ENCODE assay signal across 11 cellular contexts in the genomic region with DNA sequence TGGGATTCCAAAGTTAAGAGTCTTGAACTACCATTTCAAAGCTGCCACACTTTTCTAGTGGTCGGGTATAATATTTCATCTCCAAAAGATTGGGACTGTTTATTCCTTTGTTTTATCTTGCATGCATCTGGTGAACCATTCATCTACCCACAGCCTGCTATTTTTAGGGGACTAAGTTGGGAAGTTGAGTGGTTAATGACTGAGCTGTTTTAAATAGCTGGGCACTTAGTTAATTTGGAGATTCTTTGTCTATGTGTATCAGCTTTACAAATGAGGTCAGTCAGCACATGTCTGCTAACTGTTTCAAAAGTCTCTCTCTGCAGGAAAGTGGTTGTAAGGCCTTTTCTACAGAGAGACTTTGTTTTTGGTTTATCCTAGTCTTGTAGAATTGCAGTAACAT. TPM values are rescaled to one million over a fixed set of nuclear protein-coding genes. Genes with fewer than 3 reads are reported as not detected.
A peak's percentile ranks its signal among the peaks of the same experiment; 100 is the strongest.
DNase-seq lines count a peak whose midpoint lies in the region; ATAC-seq and TF ChIP-seq lines count a peak whose summit lies in the region.
"Had no signal": no experiment of that assay in that cellular context is flagged by ENCODE, and none has a peak within 500 bp of the region (broad histone marks: within the 10 kb centered on the region; RNA-seq: fewer than 3 reads in every experiment).

No MANE protein-coding gene starts in this region.

- DNase-seq in DMS79 (lab: John Stamatoyannopoulos, UW) (peak; percentile 3), DMS79 treated with DMSO at 0.1 percent for 48 hours (lab: John Stamatoyannopoulos, UW) (no peak), foreskin keratinocyte (peak in 1 of 2 donors; percentile 37), sigmoid colon (no peak), NCI-H2081 (lab: John Stamatoyannopoulos, UW) (no peak), Caco-2 (no peak)
- DNase-seq: 8988T; activated CD4-positive, alpha-beta memory T cell treated with anti-CD3 and anti-CD28 coated beads, Interleukin-2, amount 10 ng/mL, durations not matched to agents 7 days and 5 days; aorta had no signal

- ATAC-seq in SK-N-SH treated with all-trans-retinoic acid at 6 μM for 48 hours (peak; percentile 78), foreskin keratinocyte (peak; percentile 51), GM18517 (IDR thresholded peaks at IDR 0.05; ENCODE audit: unreplicated experiment) (no peak)

- H3K4me1 ChIP-seq in foreskin keratinocyte (peaks cover 12% of the 10 kb centered on the region), sigmoid colon (peaks cover 0 to 36% (median 9%) of the 10 kb centered on the region in 4 donors), Caco-2 (peaks cover 21% of the 10 kb centered on the region)

- H3K36me3 ChIP-seq in sigmoid colon (no peaks in the 10 kb centered on the region), Caco-2 (ENCODE audit: control insufficient read depth, insufficient read depth, low read length) (no peaks in the 10 kb centered on the region)

- no peaks in the 10 kb centered on the region for H3K27me3 Mint-ChIP-seq in Caco-2 (ENCODE audit: insufficient read depth, unreplicated experiment)
- H3K27me3 Mint-ChIP-seq: activated CD4-positive, alpha-beta memory T cell treated with anti-CD3 and anti-CD28 coated beads, Interleukin-2, amount 10 ng/mL, durations not matched to agents 7 days and 5 days had no signal

- H3K4me3 Mint-ChIP-seq in Caco-2 (ENCODE audit: unreplicated experiment): no peak overlapping the region
- H3K4me3 Mint-ChIP-seq: activated CD4-positive, alpha-beta memory T cell treated with anti-CD3 and anti-CD28 coated beads, Interleukin-2, amount 10 ng/mL, durations not matched to agents 7 days and 5 days had no signal

- POLR2A ChIA-PET in Caco-2 (lab: Charles Lee): no interaction called here

- intact Hi-C loops in sigmoid colon (cut with DNase I) (no loop called here), Caco-2 (cut with micrococcal nuclease; ENCODE audit: unreplicated experiment) (no loop called here)

- TF ChIP-seq CTCF in foreskin keratinocyte (conservative IDR thresholded peaks at IDR 0.05) (no peak), sigmoid colon (IDR thresholded peaks at IDR 0.05) (no peak), Caco-2 (IDR thresholded peaks at IDR 0.05; ENCODE audit: insufficient read depth in 1 of 2, low read depth in 1 of 2, low read length in 1 of 2, severe bottlenecking in 1 of 2, unreplicated experiment in 1 of 2) (no peak)

- H3K27me3 ChIP-seq in foreskin keratinocyte: no peaks in the 10 kb centered on the region
- H3K27me3 ChIP-seq in sigmoid colon: no peaks in the 10 kb centered on the region
- H3K27me3 ChIP-seq in Caco-2 (replicated peaks; ENCODE audit: control insufficient read depth, insufficient read depth, low read length): no peaks in the 10 kb centered on the region

- H3K4me3 ChIP-seq in sigmoid colon (no peak overlapping the region), Caco-2 (ENCODE audit: low read depth, low read length) (no peak overlapping the region)

- H3K27ac ChIP-seq in foreskin keratinocyte (no peak overlapping the region), sigmoid colon (peak overlapping the region in 3 of 4 donors; percentile 14 to 45 (median 33))

- TF ChIP-seq POLR2A in sigmoid colon (IDR thresholded peaks at IDR 0.05): no peak

- no peaks in the 10 kb centered on the region for H3K9me3 Mint-ChIP-seq in Caco-2 (ENCODE audit: unreplicated experiment)
- H3K9me3 Mint-ChIP-seq: activated CD4-positive, alpha-beta memory T cell treated with anti-CD3 and anti-CD28 coated beads, Interleukin-2, amount 10 ng/mL, durations not matched to agents 7 days and 5 days had no signal

- CTCF ChIA-PET in Caco-2 (lab: Charles Lee): no interaction called here

- no peak for TF ChIP-seq EP300 in sigmoid colon (IDR thresholded peaks at IDR 0.05)

- H3K4me1 Mint-ChIP-seq in Caco-2 (ENCODE audit: low read depth, unreplicated experiment): peaks cover 8% of the 10 kb centered on the region

- no peaks in the 10 kb centered on the region for H3K9me3 ChIP-seq in sigmoid colon
- no peaks in the 10 kb centered on the region for H3K9me3 ChIP-seq in Caco-2

- no peak overlapping the region for H3K27ac Mint-ChIP-seq in Caco-2 (ENCODE audit: unreplicated experiment)
- H3K27ac Mint-ChIP-seq: activated CD4-positive, alpha-beta memory T cell treated with anti-CD3 and anti-CD28 coated beads, Interleukin-2, amount 10 ng/mL, durations not matched to agents 7 days and 5 days had no signal

- no peaks in the 10 kb centered on the region for H3K36me3 Mint-ChIP-seq in Caco-2 (ENCODE audit: insufficient read depth, unreplicated experiment)

- BruUV-seq in Caco-2 (replicated peaks; lab: Mats Ljungman, UMichigan): no TSS peak

- WGBS in sigmoid colon, 2 donors: 58 to 88% methylated on average over 1 of the region's 1 CpG

TF ChIP-seq in SK-N-SH treated with all-trans-retinoic acid at 6 μM for 48 hours, 23 proteins besides CTCF, POLR2A, EP300 and RAD21:
- TF ChIP-seq ISL1 (CRISPR knock-in tag; IDR thresholded peaks at IDR 0.05): 0 out of 2 replicates have a peak, but pooled peaks have one; percentile 35
- no peak for TF ChIP-seq PATZ1 (CRISPR knock-in tag; IDR thresholded peaks at IDR 0.05; ENCODE audit: borderline replicate concordance)
TF ChIP-seq in SK-N-SH treated with all-trans-retinoic acid at 6 μM for 48 hours: peak in this region for 1.

RNA-seq across cellular contexts. Expression of gene BMP2K, which starts 8.1 kb away (rescaled TPM):
- total RNA-seq in foreskin keratinocyte (27.7 and 29.4 TPM in 2 replicates), sigmoid colon (10 to 100 TPM; 30.0 to 37.9 (median 34.5) TPM), Caco-2 (2022) (45.6 and 48.2 TPM in 2 replicates)
- polyA plus RNA-seq in foreskin keratinocyte (10.4 and 11.1 TPM in 2 replicates), sigmoid colon (10 to 100 TPM; 13.2 to 19.4 (median 15.5) TPM)
